In the genomic region with DNA sequence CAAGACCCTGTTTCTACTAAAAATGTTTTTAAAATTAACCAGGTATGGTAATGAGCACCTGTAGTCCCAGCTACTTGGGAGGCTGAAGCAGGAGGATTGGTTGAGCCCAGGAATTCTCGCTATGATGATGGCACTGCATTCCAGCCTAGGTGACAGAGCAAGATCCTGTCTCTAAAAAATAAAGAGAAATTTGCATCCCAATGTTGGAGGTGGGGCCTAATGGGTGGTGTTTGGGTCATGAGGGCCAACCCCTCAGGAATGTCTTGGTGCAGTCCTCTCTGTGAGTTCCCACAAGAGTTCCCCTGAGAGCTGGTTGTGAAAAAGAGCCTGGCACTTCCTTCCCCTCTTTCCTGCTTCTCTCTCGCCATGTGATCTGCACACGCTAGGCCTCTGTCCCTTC, we compare ENCODE assay signal across 1 cellular context.
TF ChIP-seq lines count a peak whose summit lies in the region.

No MANE protein-coding gene starts in this region.

TF ChIP-seq in H1, 55 proteins besides CTCF, POLR2A, EP300 and RAD21:
- TF ChIP-seq CEBPB (IDR thresholded peaks at IDR 0.05; ENCODE audit: low read depth, low read length) = no peak
- TF ChIP-seq MAX (IDR thresholded peaks at IDR 0.05) = 0 out of 2 replicates have a peak, but pooled peaks have one; percentile 7
- peak; percentile 50; the same call in 1 of the 2 replicates for TF ChIP-seq TEAD4 (IDR thresholded peaks at IDR 0.05; ENCODE audit: low read depth, low read length)
